19 cellular contexts compared by ENCODE assay signal in genomic region chr22:33400891-33401290, GRCh38.
"Had no signal": no experiment of that assay in that cellular context is flagged by ENCODE, and none has a peak within 500 bp of the region (broad histone marks: within the 10 kb centered on the region; RNA-seq: fewer than 3 reads in every experiment).

No MANE protein-coding gene starts in this region.

- H3K36me3 ChIP-seq: left lung, upper lobe of left lung had no signal

- H3K79me2 ChIP-seq: hepatocyte had no signal

- H3K27ac ChIP-seq: hepatocyte, left lung, upper lobe of left lung, VCaP had no signal

- ATAC-seq: activated CD8-positive, alpha-beta memory T cell treated with anti-CD3 and anti-CD28 coated beads, Interleukin-2, amount 10 ng/mL, durations not matched to agents 7 days and 5 days; activated CD8-positive, alpha-beta T cell treated with anti-CD3 and anti-CD28 coated beads for 36 hours; activated naive CD4-positive, alpha-beta T cell treated with anti-CD3 and anti-CD28 coated beads, Interleukin-2, amount 50 U/mL, for 72 hours; left lung; stimulated activated naive CD8-positive, alpha-beta T cell treated with anti-CD3 and anti-CD28 coated beads, Interleukin-15, Interleukin-2, amounts not matched to agents 100 U/mL and 50 U/mL, for 24 hours; T-cell had no signal

- H3K27me3 ChIP-seq: hepatocyte, left lung, upper lobe of left lung had no signal

- H3K4me2 ChIP-seq: hepatocyte had no signal

- H3K9me3 ChIP-seq: left lung, upper lobe of left lung had no signal

- DNase-seq: activated CD4-positive, alpha-beta T cell treated with anti-CD3 and anti-CD28 coated beads, Interleukin-2, amount 10 ng/mL, durations not matched to agents 7 days and 5 days; activated CD4-positive, CD25-positive, alpha-beta regulatory T cell treated with anti-CD3 and anti-CD28 coated beads, Interleukin-2, amount 50 U/mL, for 72 hours; activated CD8-positive, alpha-beta memory T cell treated with anti-CD3 and anti-CD28 coated beads, Interleukin-2, amount 10 ng/mL, durations not matched to agents 7 days and 5 days; activated CD8-positive, alpha-beta T cell treated with anti-CD3 and anti-CD28 coated beads for 36 hours; activated gamma-delta T cell; activated T-cell treated with anti-CD3 and anti-CD28 coated beads for 4 hours; aorta; cortex of kidney; endodermal cell; immature natural killer cell; left lung; stimulated activated CD4-positive, alpha-beta T cell treated with anti-CD3 and anti-CD28 coated beads, Interleukin-12 subunit alpha, Interleukin-12 subunit beta, amount 100 ng/mL, for 4 hours; stimulated activated CD4-positive, alpha-beta T cell treated with anti-CD3 and anti-CD28 coated beads, Interleukin-4, amount 100 ng/mL, for 4 hours; stimulated activated naive CD8-positive, alpha-beta T cell treated with anti-CD3 and anti-CD28 coated beads, Interleukin-15, Interleukin-2, amounts not matched to agents 100 U/mL and 50 U/mL, for 24 hours; T-cell; upper lobe of left lung had no signal

- H3K4me3 ChIP-seq: hepatocyte, left lung, upper lobe of left lung had no signal

- H2AFZ ChIP-seq: hepatocyte had no signal
